Comparison of ENCODE assay signal across 30 cellular contexts in the genomic region with DNA sequence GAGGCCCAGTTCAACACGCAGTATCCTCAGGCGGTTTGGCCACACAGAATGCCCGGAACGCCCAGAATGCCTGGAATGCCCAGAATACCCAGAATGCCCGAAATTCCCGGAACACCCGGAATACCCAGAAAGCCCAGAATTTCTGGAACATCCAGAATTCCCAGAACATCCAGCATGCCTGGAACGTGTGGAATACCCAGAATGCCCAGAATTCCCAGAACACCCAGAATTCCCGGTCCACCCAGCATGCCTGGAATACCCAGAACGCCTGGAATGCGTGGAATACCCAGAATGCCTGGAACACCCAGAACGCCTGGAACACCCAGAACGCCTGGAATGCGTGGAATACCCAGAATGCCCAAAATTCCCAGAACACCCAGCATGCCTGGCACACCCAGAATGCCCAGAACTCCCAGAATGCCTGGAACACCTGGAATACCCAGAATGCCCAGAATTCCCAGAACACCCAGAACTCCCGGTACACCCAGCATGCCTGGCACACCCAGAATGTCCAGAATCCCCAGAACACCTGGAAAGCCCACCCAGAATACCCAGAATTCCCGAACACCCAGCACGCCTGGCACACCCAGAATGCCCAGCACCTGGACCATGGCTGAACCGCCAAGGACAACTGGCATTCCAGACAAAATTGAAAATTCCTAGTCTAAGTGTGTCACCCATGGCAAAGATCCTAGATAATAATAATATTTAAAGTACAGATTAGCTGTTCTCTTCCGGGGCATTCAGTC.
"Had no signal": no experiment of that assay in that cellular context is flagged by ENCODE, and none has a peak within 500 bp of the region (broad histone marks: within the 10 kb centered on the region; RNA-seq: fewer than 3 reads in every experiment).

No MANE protein-coding gene starts in this region.

- ATAC-seq: activated T-cell treated with anti-CD3 and anti-CD28 coated beads, Interleukin-2, amount 50 U/mL, for 72 hours; effector memory CD8-positive, alpha-beta T cell; foreskin keratinocyte; gastroesophageal sphincter; WTC11 had no signal

- H3K27ac Mint-ChIP-seq: activated CD4-positive, alpha-beta memory T cell treated with anti-CD3 and anti-CD28 coated beads, Interleukin-2, amount 10 ng/mL, durations not matched to agents 7 days and 5 days; activated CD4-positive, alpha-beta T cell treated with anti-CD3 and anti-CD28 coated beads, Interleukin-2, amount 10 ng/mL, durations not matched to agents 7 days and 5 days; activated naive CD4-positive, alpha-beta T cell treated with anti-CD3 and anti-CD28 coated beads, Interleukin-2, amount 10 ng/mL, durations not matched to agents 7 days and 5 days; activated naive CD8-positive, alpha-beta T cell treated with anti-CD3 and anti-CD28 coated beads, Interleukin-2, amount 10 ng/mL, durations not matched to agents 7 days and 5 days; activated T-cell treated with anti-CD3 and anti-CD28 coated beads, Interleukin-2, amount 50 U/mL, for 24 hours; activated T-cell treated with anti-CD3 and anti-CD28 coated beads, Interleukin-2, amount 50 U/mL, for 72 hours; dendritic cell treated with granulocyte-macrophage colony-stimulating factor and Interleukin-4, amounts not matched to agents 40 ng/mL and 50 ng/mL, for 4 days; effector memory CD8-positive, alpha-beta T cell; WTC11 had no signal

- H3K36me3 Mint-ChIP-seq: activated naive CD4-positive, alpha-beta T cell treated with anti-CD3 and anti-CD28 coated beads, Interleukin-2, amount 50 U/mL, for 72 hours; activated naive CD8-positive, alpha-beta T cell treated with anti-CD3 and anti-CD28 coated beads, Interleukin-2, amount 10 ng/mL, durations not matched to agents 7 days and 5 days; brain had no signal

- FAIRE-seq: TTC549 had no signal

- H3K36me3 ChIP-seq: ascending aorta, breast epithelium, cardiac muscle cell, esophagus muscularis mucosa, gastroesophageal sphincter had no signal

- H3K27ac ChIP-seq: ascending aorta, breast epithelium, cardiac muscle cell, coronary artery, dorsolateral prefrontal cortex, esophagus muscularis mucosa, foreskin keratinocyte, gastroesophageal sphincter, VCaP had no signal

- H3K4me1 Mint-ChIP-seq: activated CD4-positive, alpha-beta memory T cell treated with anti-CD3 and anti-CD28 coated beads, Interleukin-2, amount 10 ng/mL, durations not matched to agents 7 days and 5 days; activated CD4-positive, alpha-beta T cell treated with anti-CD3 and anti-CD28 coated beads, Interleukin-2, amount 10 ng/mL, durations not matched to agents 7 days and 5 days; activated naive CD4-positive, alpha-beta T cell treated with anti-CD3 and anti-CD28 coated beads, Interleukin-2, amount 10 ng/mL, durations not matched to agents 7 days and 5 days; activated naive CD8-positive, alpha-beta T cell treated with anti-CD3 and anti-CD28 coated beads, Interleukin-2, amount 10 ng/mL, durations not matched to agents 7 days and 5 days; WTC11 had no signal

- H3K9me3 ChIP-seq: ascending aorta had no signal

- H3K27me3 ChIP-seq: ascending aorta, breast epithelium, cardiac muscle cell, dorsolateral prefrontal cortex, esophagus muscularis mucosa, foreskin keratinocyte, gastroesophageal sphincter had no signal

- H3K4me3 Mint-ChIP-seq: activated CD4-positive, alpha-beta memory T cell treated with anti-CD3 and anti-CD28 coated beads, Interleukin-2, amount 10 ng/mL, durations not matched to agents 7 days and 5 days; activated CD4-positive, alpha-beta T cell treated with anti-CD3 and anti-CD28 coated beads, Interleukin-2, amount 10 ng/mL, durations not matched to agents 7 days and 5 days; activated naive CD4-positive, alpha-beta T cell treated with anti-CD3 and anti-CD28 coated beads, Interleukin-2, amount 10 ng/mL, durations not matched to agents 7 days and 5 days; activated naive CD8-positive, alpha-beta T cell treated with anti-CD3 and anti-CD28 coated beads, Interleukin-2, amount 10 ng/mL, durations not matched to agents 7 days and 5 days; activated T-cell treated with anti-CD3 and anti-CD28 coated beads, Interleukin-2, amount 50 U/mL, for 24 hours; activated T-cell treated with anti-CD3 and anti-CD28 coated beads, Interleukin-2, amount 50 U/mL, for 72 hours; brain; central memory CD8-positive, alpha-beta T cell; dendritic cell treated with granulocyte-macrophage colony-stimulating factor and Interleukin-4, amounts not matched to agents 40 ng/mL and 50 ng/mL, for 4 days; effector memory CD8-positive, alpha-beta T cell; WTC11 had no signal

- DNase-seq: activated CD4-positive, alpha-beta memory T cell treated with anti-CD3 and anti-CD28 coated beads, Interleukin-2, amount 10 ng/mL, durations not matched to agents 7 days and 5 days; activated CD4-positive, alpha-beta T cell treated with anti-CD3 and anti-CD28 coated beads for 1 hour; activated CD4-positive, alpha-beta T cell treated with anti-CD3 and anti-CD28 coated beads for 4 hours; activated CD4-positive, alpha-beta T cell treated with anti-CD3 and anti-CD28 coated beads, Interleukin-2, amount 50 U/mL, for 4 hours; activated CD8-positive, alpha-beta memory T cell treated with anti-CD3 and anti-CD28 coated beads, Interleukin-2, amount 50 U/mL, for 48 hours; activated gamma-delta T cell; activated naive CD4-positive, alpha-beta T cell; activated naive CD4-positive, alpha-beta T cell treated with anti-CD3 and anti-CD28 coated beads, Interleukin-2, amount 10 ng/mL, durations not matched to agents 7 days and 5 days; activated naive CD8-positive, alpha-beta T cell treated with anti-CD3 and anti-CD28 coated beads, Interleukin-2, amount 10 ng/mL, durations not matched to agents 7 days and 5 days; activated T-cell treated with anti-CD3 and anti-CD28 coated beads for 4 hours; activated T-cell treated with anti-CD3 and anti-CD28 coated beads, Interleukin-2, amount 50 U/mL, for 24 hours; activated T-cell treated with anti-CD3 and anti-CD28 coated beads, Interleukin-2, amount 50 U/mL, for 72 hours; effector memory CD8-positive, alpha-beta T cell; erythroblast; foreskin keratinocyte had no signal

- H3K27me3 Mint-ChIP-seq: activated CD4-positive, alpha-beta memory T cell treated with anti-CD3 and anti-CD28 coated beads, Interleukin-2, amount 10 ng/mL, durations not matched to agents 7 days and 5 days; activated CD4-positive, alpha-beta T cell treated with anti-CD3 and anti-CD28 coated beads, Interleukin-2, amount 10 ng/mL, durations not matched to agents 7 days and 5 days; activated naive CD4-positive, alpha-beta T cell treated with anti-CD3 and anti-CD28 coated beads, Interleukin-2, amount 10 ng/mL, durations not matched to agents 7 days and 5 days; activated naive CD8-positive, alpha-beta T cell treated with anti-CD3 and anti-CD28 coated beads, Interleukin-2, amount 10 ng/mL, durations not matched to agents 7 days and 5 days; activated T-cell treated with anti-CD3 and anti-CD28 coated beads, Interleukin-2, amount 50 U/mL, for 24 hours; dendritic cell treated with granulocyte-macrophage colony-stimulating factor and Interleukin-4, amounts not matched to agents 40 ng/mL and 50 ng/mL, for 4 days had no signal

- H3K4me3 ChIP-seq: ascending aorta, breast epithelium, cardiac muscle cell, coronary artery, dorsolateral prefrontal cortex, esophagus muscularis mucosa, gastroesophageal sphincter had no signal

- H3K4me1 ChIP-seq: ascending aorta, breast epithelium, esophagus muscularis mucosa, foreskin keratinocyte, gastroesophageal sphincter had no signal
